12 cellular contexts compared by ENCODE assay signal in genomic region chr11:116984186-116984585, GRCh38.
DNase-seq lines count a peak whose midpoint lies in the region; ATAC-seq and TF ChIP-seq lines count a peak whose summit lies in the region.
"Had no signal": no experiment of that assay in that cellular context is flagged by ENCODE, and none has a peak within 500 bp of the region (broad histone marks: within the 10 kb centered on the region; RNA-seq: fewer than 3 reads in every experiment).

No MANE protein-coding gene starts in this region.

- dilution Hi-C loops in mammary epithelial cell (cut with HindIII; ENCODE audit: low sequenced_read_pairs) = no loop called here

- H2AFZ ChIP-seq in mammary epithelial cell (ENCODE audit: low read depth, low read length) (peak overlapping the region; percentile 22), OCI-LY7 (ENCODE audit: low read length) (no peak overlapping the region)

- no peaks in the 10 kb centered on the region for H3K9me3 ChIP-seq in A673 (ENCODE audit: low read depth, low read length, poor library complexity, severe bottlenecking)
- no peaks in the 10 kb centered on the region for H3K9me3 ChIP-seq in mammary epithelial cell (replicated peaks; ENCODE audit: insufficient read depth, low read length)
- H3K9me3 ChIP-seq in muscle layer of duodenum (ENCODE audit: control insufficient read depth in 1 of 2, low read length in 2 of 2) = no peaks in the 10 kb centered on the region
- no peaks in the 10 kb centered on the region for H3K9me3 ChIP-seq in OCI-LY7 (ENCODE audit: low read length)

- in situ Hi-C loops in mammary epithelial cell (cut with MboI; ENCODE audit: low sequenced_read_pairs in 2 of 2) = loop anchor here in 1 of 2 donors (10.0 kb wide), 1 partner anchor 111 kb away; the partner anchor contains the start of gene SIK3

- H3K9ac ChIP-seq in mammary epithelial cell (ENCODE audit: insufficient read depth, low read length) = peak overlapping the region; percentile 35

- H3K4me3 ChIP-seq in A673 (ENCODE audit: low read depth, low read length, poor library complexity, severe bottlenecking) (no peak overlapping the region), mammary epithelial cell (replicated peaks in 1 of 3; ENCODE audit: insufficient read depth in 1 of 3, low read depth in 2 of 3, low read length in 3 of 3) (no peak overlapping the region), muscle layer of duodenum (ENCODE audit: low read depth in 1 of 2, low read length in 2 of 2) (peak overlapping the region in 1 of 2 donors; percentile 2), OCI-LY7 (ENCODE audit: low read depth, low read length, poor library complexity, severe bottlenecking) (no peak overlapping the region)
- H3K4me3 ChIP-seq: skin epidermis had no signal

- H3K27ac ChIP-seq in A673 (ENCODE audit: low read depth, low read length, poor library complexity, severe bottlenecking) (peak overlapping the region; percentile 44), mammary epithelial cell (ENCODE audit: insufficient read depth, low read depth, low read length) (peak overlapping the region; percentile 75), muscle layer of duodenum (ENCODE audit: low read length) (peak overlapping the region; percentile 41), OCI-LY7 (ENCODE audit: low read depth, low read length, poor library complexity, severe bottlenecking) (no peak overlapping the region)
- H3K27ac ChIP-seq: VCaP had no signal

- no TSS peak for BruUV-seq in A673 (replicated peaks; lab: Mats Ljungman, UMichigan)
- no TSS peak for BruUV-seq in mammary epithelial cell (replicated peaks; lab: Mats Ljungman, UMichigan)
- BruUV-seq in OCI-LY7 (replicated peaks; lab: Mats Ljungman, UMichigan) = no TSS peak

- H3K9me2 ChIP-seq in OCI-LY7 (ENCODE audit: insufficient read depth, low read length) = no peaks in the 10 kb centered on the region

- H3K27me3 ChIP-seq in A673 (replicated peaks; ENCODE audit: insufficient read depth, low read depth, low read length, poor library complexity) (no peaks in the 10 kb centered on the region), mammary epithelial cell (ENCODE audit: insufficient read depth, low read length) (no peaks in the 10 kb centered on the region), muscle layer of duodenum (ENCODE audit: low read depth, low read length) (no peaks in the 10 kb centered on the region)

- POLR2A ChIA-PET in A673 (lab: Charles Lee; ENCODE audit: low non-redundant PET) (no interaction called here), OCI-LY7 (lab: Charles Lee) (interaction anchor here (0.9 to 3.2 kb wide), 7 partner anchors 9 to 67 kb away, joined by 3 to 15 read pairs (median 5); no protein-coding TSS in a partner anchor)

- H3K4me1 ChIP-seq in A673 (ENCODE audit: insufficient read depth, low read length, poor library complexity, severe bottlenecking) (peaks cover 39% of the 10 kb centered on the region), mammary epithelial cell (ENCODE audit: insufficient read depth, low read length) (peaks cover 50% of the 10 kb centered on the region), muscle layer of duodenum (ENCODE audit: control insufficient read depth in 1 of 2, insufficient read depth in 2 of 2, low read length in 2 of 2) (peaks cover 20 to 26% of the 10 kb centered on the region in 2 donors), OCI-LY7 (ENCODE audit: insufficient read depth, low read length, poor library complexity, severe bottlenecking) (peaks cover 58% of the 10 kb centered on the region)

- DNase-seq in A673 (ENCODE audit: low spot score) (no peak), HS-5 (ENCODE audit: low read depth) (peak; percentile 23), mammary epithelial cell (peak; percentile 39), OCI-LY7 (ENCODE audit: low spot score) (no peak), RPMI8226 (no peak)
- DNase-seq in central memory CD4-positive, alpha-beta T cell = no peak
- DNase-seq: CD4-positive, alpha-beta T cell; left cardiac atrium had no signal

- 42% methylated on average over 4 of the region's 4 CpGs for WGBS in mammary epithelial cell (ENCODE audit: low coverage, missing lambda C conversion rate)

- intact Hi-C loops in A673 (cut with micrococcal nuclease; ENCODE audit: unreplicated experiment) = no loop called here
- intact Hi-C loops in mammary epithelial cell (cut with micrococcal nuclease) = loop anchor here (2.0 kb wide), 1 partner anchor 25 kb away; no protein-coding TSS in a partner anchor
- intact Hi-C loops in OCI-LY7 (cut with micrococcal nuclease; ENCODE audit: unreplicated experiment) = loop anchor here (10.0 kb wide), 1 partner anchor 111 kb away; the partner anchor contains the start of gene SIK3

- H3K36me3 ChIP-seq in A673 (ENCODE audit: insufficient read depth, low read length, poor library complexity, severe bottlenecking) (no peaks in the 10 kb centered on the region), mammary epithelial cell (ENCODE audit: insufficient read depth, low read length) (no peaks in the 10 kb centered on the region), muscle layer of duodenum (ENCODE audit: control insufficient read depth in 1 of 2, insufficient read depth in 2 of 2, low read length in 2 of 2) (no peaks in the 10 kb centered on the region), OCI-LY7 (ENCODE audit: insufficient read depth, low read length) (no peaks in the 10 kb centered on the region)

- no peak for TF ChIP-seq CTCF in A673 (conservative IDR thresholded peaks at IDR 0.05; ENCODE audit: low read depth, low read length)
- TF ChIP-seq CTCF in mammary epithelial cell (conservative IDR thresholded peaks at IDR 0.05 in 1 of 2, IDR thresholded peaks at IDR 0.05 in 1 of 2; ENCODE audit: extremely low read depth in 1 of 2, insufficient read depth in 1 of 2, low read depth in 1 of 2, low read length in 2 of 2) = no peak
- TF ChIP-seq CTCF in OCI-LY7 (conservative IDR thresholded peaks at IDR 0.05; ENCODE audit: low read length) = no peak

- H4K20me1 ChIP-seq in mammary epithelial cell (ENCODE audit: insufficient read depth, low read length) = no peaks in the 10 kb centered on the region
- peaks cover 16% of the 10 kb centered on the region for H4K20me1 ChIP-seq in OCI-LY7 (ENCODE audit: insufficient read depth, low read length)

- ATAC-seq in GM19324 (IDR thresholded peaks at IDR 0.05; ENCODE audit: low FRiP score, unreplicated experiment) = no peak

- H3K79me2 ChIP-seq in mammary epithelial cell (ENCODE audit: insufficient read depth, low read length) (peaks cover 60% of the 10 kb centered on the region), OCI-LY7 (ENCODE audit: insufficient read depth, low read depth, low read length) (peaks cover 52% of the 10 kb centered on the region; the same call in 1 of the 2 replicates)

- CTCF ChIA-PET in A673 (lab: Charles Lee) = no interaction called here
- CTCF ChIA-PET in mammary epithelial cell (lab: Charles Lee; ENCODE audit: low non-redundant PET) = interaction anchor here (0.8 kb wide), 1 partner anchor 24 kb away, joined by 14 read pairs; no protein-coding TSS in a partner anchor
- CTCF ChIA-PET in OCI-LY7 (lab: Charles Lee; ENCODE audit: unreplicated experiment) = no interaction called here

- H3K4me2 ChIP-seq in mammary epithelial cell (ENCODE audit: insufficient read depth, low read depth, low read length) (peak overlapping the region; percentile 71), OCI-LY7 (ENCODE audit: low read length) (no peak overlapping the region)

Comparison
In these comparisons a context has a peak if more than half of its experiments do, and no peak if none do; other contexts are left out.
1. DNase-seq: peak in HS-5 (single experiment) and mammary epithelial cell (single experiment); none in A673 (single experiment), OCI-LY7 (single experiment), RPMI8226 (single experiment) and central memory CD4-positive, alpha-beta T cell (single experiment).